In genomic region chr12:26149963-26150362, GRCh38 we compare ENCODE assay signal across 14 cellular contexts. TPM values are rescaled to one million over a fixed set of nuclear protein-coding genes. Genes with fewer than 3 reads are reported as not detected.
A peak's percentile ranks its signal among the peaks of the same experiment; 100 is the strongest.
DNase-seq lines count a peak whose midpoint lies in the region; ATAC-seq, FAIRE-seq and TF ChIP-seq lines count a peak whose summit lies in the region.
"Had no signal": no experiment of that assay in that cellular context is flagged by ENCODE, and none has a peak within 500 bp of the region (broad histone marks: within the 10 kb centered on the region; RNA-seq: fewer than 3 reads in every experiment).

No MANE protein-coding gene starts in this region.

- peaks cover 34% of the 10 kb centered on the region for H3K4me1 Mint-ChIP-seq in astrocyte (ENCODE audit: low read depth, unreplicated experiment)
- no peaks in the 10 kb centered on the region for H3K4me1 Mint-ChIP-seq in effector memory CD8-positive, alpha-beta T cell (ENCODE audit: low read depth in 2 of 2)
- H3K4me1 Mint-ChIP-seq: CD8-positive, alpha-beta memory T cell had no signal

- no peaks in the 10 kb centered on the region for H3K27me3 ChIP-seq in astrocyte (ENCODE audit: insufficient read depth, low read length)
- H3K27me3 ChIP-seq in foreskin keratinocyte, result no peaks in the 10 kb centered on the region
- H3K27me3 ChIP-seq: Peyer's patch had no signal

- peak; percentile 25 for ATAC-seq in sciatic nerve
- ATAC-seq in foreskin keratinocyte, result no peak
- ATAC-seq in effector memory CD8-positive, alpha-beta T cell (replicated peaks), result no peak

- H3K36me3 Mint-ChIP-seq in astrocyte (ENCODE audit: low read depth, unreplicated experiment), result no peaks in the 10 kb centered on the region
- H3K36me3 Mint-ChIP-seq in effector memory CD8-positive, alpha-beta T cell (ENCODE audit: insufficient read depth), result no peaks in the 10 kb centered on the region
- H3K36me3 Mint-ChIP-seq: CD8-positive, alpha-beta memory T cell had no signal

- peaks cover 1% of the 10 kb centered on the region for H3K27me3 Mint-ChIP-seq in astrocyte (ENCODE audit: low read depth, unreplicated experiment)
- H3K27me3 Mint-ChIP-seq in effector memory CD8-positive, alpha-beta T cell, result peaks cover 27 to 34% of the 10 kb centered on the region in 2 donors

- no peak overlapping the region for H3K4me3 Mint-ChIP-seq in astrocyte (ENCODE audit: unreplicated experiment)
- H3K4me3 Mint-ChIP-seq in effector memory CD8-positive, alpha-beta T cell, result no peak overlapping the region
- H3K4me3 Mint-ChIP-seq: CD8-positive, alpha-beta memory T cell; HFFc6 had no signal

- TF ChIP-seq CTCF in astrocyte (IDR thresholded peaks at IDR 0.05; ENCODE audit: insufficient read depth, low read depth, low read length) (no peak), foreskin keratinocyte (conservative IDR thresholded peaks at IDR 0.05) (no peak)

- intact Hi-C loops in sciatic nerve (cut with DNase I), result no loop called here

- H3K79me2 ChIP-seq in astrocyte (ENCODE audit: insufficient read depth, low read length), result no peaks in the 10 kb centered on the region

- H3K27ac ChIP-seq in astrocyte (ENCODE audit: low read depth, low read length), result peak overlapping the region; percentile 64
- H3K27ac ChIP-seq in foreskin keratinocyte, result no peak overlapping the region
- H3K27ac ChIP-seq: HL-60 had no signal

- H3K36me3 ChIP-seq in astrocyte (ENCODE audit: insufficient read depth, low read length), result no peaks in the 10 kb centered on the region
- H3K36me3 ChIP-seq: Peyer's patch had no signal

- in situ Hi-C loops in KBM-7 (cut with MboI; ENCODE audit: low pct_unique_long_range_greater_than_20kb, low sequenced_read_pairs), result no loop called here

- H3K27ac Mint-ChIP-seq in astrocyte (ENCODE audit: unreplicated experiment), result no peak overlapping the region
- H3K27ac Mint-ChIP-seq in effector memory CD8-positive, alpha-beta T cell, result no peak overlapping the region
- H3K27ac Mint-ChIP-seq: CD8-positive, alpha-beta memory T cell had no signal

- H3K9me3 ChIP-seq in astrocyte (ENCODE audit: insufficient read depth, low read depth, low read length), result no peaks in the 10 kb centered on the region
- H3K9me3 ChIP-seq: Peyer's patch had no signal

- H3K4me2 ChIP-seq in astrocyte (ENCODE audit: low read length), result no peak overlapping the region

- H2AFZ ChIP-seq in astrocyte (ENCODE audit: low read depth, low read length), result no peak overlapping the region

- FAIRE-seq in astrocyte (lab: Jason Lieb, UNC), result no peak

- no peak overlapping the region for H3K9ac ChIP-seq in astrocyte (ENCODE audit: low read length)

- H3K4me1 ChIP-seq in astrocyte (ENCODE audit: insufficient read depth, low read length) (peaks cover 36% of the 10 kb centered on the region), foreskin keratinocyte (no peaks in the 10 kb centered on the region)

- peak; percentile 31 for DNase-seq in CD1c-positive myeloid dendritic cell (ENCODE audit: extremely low spot score)
- peak; percentile 68 for DNase-seq in KBM-7
- DNase-seq in astrocyte (ENCODE audit: low read depth), result no peak
- DNase-seq in sciatic nerve (ENCODE audit: low spot score), result no peak
- DNase-seq in NCI-H748 treated with DMSO at 0.1 percent for 48 hours (lab: John Stamatoyannopoulos, UW), result no peak
- no peak for DNase-seq in foreskin keratinocyte
- DNase-seq in effector memory CD8-positive, alpha-beta T cell, result no peak
- DNase-seq: CD8-positive, alpha-beta memory T cell; NCI-H1436 treated with DMSO at 0.1 percent for 48 hours; NCI-H345; Peyer's patch; Right ventricle myocardium superior had no signal

- no peaks in the 10 kb centered on the region for H4K20me1 ChIP-seq in astrocyte (ENCODE audit: insufficient read depth, low read length)

- H3K9me3 Mint-ChIP-seq in astrocyte (ENCODE audit: unreplicated experiment), result no peaks in the 10 kb centered on the region
- no peaks in the 10 kb centered on the region for H3K9me3 Mint-ChIP-seq in effector memory CD8-positive, alpha-beta T cell
- H3K9me3 Mint-ChIP-seq: HFFc6 had no signal

- no peak overlapping the region for H3K4me3 ChIP-seq in astrocyte (ENCODE audit: insufficient read depth, low read depth, low read length)
- H3K4me3 ChIP-seq: Peyer's patch had no signal

RNA-seq across cellular contexts. Expression of gene BHLHE41, which starts 25.1 kb away (rescaled TPM):
- total RNA-seq in astrocyte (2.9 and 4.3 TPM in 2 replicates), sciatic nerve (64.4 TPM), foreskin keratinocyte (0.03 and 0.14 TPM in 2 replicates)
- 0.07 and 0.11 TPM in 2 replicates for polyA plus RNA-seq in foreskin keratinocyte
- total RNA-seq: CD8-positive, alpha-beta memory T cell had no signal
- polyA plus RNA-seq: CD8-positive, alpha-beta memory T cell had no signal

RNA-seq across cellular contexts. Expression of gene SSPN, which starts 45.4 kb away (rescaled TPM):
- total RNA-seq in astrocyte (6.3 and 11.2 TPM in 2 replicates), sciatic nerve (119 TPM), foreskin keratinocyte (0.49 and 0.51 TPM in 2 replicates)
- 0.21 and 0.24 TPM in 2 replicates for polyA plus RNA-seq in foreskin keratinocyte
- total RNA-seq: CD8-positive, alpha-beta memory T cell had no signal
- polyA plus RNA-seq: CD8-positive, alpha-beta memory T cell had no signal

Comparison
In these comparisons a context has a peak if more than half of its experiments do, and no peak if none do; other contexts are left out.
1. DNase-seq: peak in CD1c-positive myeloid dendritic cell (single experiment) and KBM-7 (single experiment); none in astrocyte (single experiment), sciatic nerve (single experiment), NCI-H748 treated with DMSO at 0.1 percent for 48 hours (single experiment), foreskin keratinocyte (0 of 2) and effector memory CD8-positive, alpha-beta T cell (0 of 3).
2. RNA of gene BHLHE41, which starts 25.1 kb away (total RNA-seq): 64.4 TPM in sciatic nerve (single experiment); 2.9 to 4.3 TPM in astrocyte and 0.03 to 0.14 TPM in foreskin keratinocyte; every median in the first group is over 10 times any median in the second.